8 cellular contexts compared by ENCODE assay signal in the genomic region with DNA sequence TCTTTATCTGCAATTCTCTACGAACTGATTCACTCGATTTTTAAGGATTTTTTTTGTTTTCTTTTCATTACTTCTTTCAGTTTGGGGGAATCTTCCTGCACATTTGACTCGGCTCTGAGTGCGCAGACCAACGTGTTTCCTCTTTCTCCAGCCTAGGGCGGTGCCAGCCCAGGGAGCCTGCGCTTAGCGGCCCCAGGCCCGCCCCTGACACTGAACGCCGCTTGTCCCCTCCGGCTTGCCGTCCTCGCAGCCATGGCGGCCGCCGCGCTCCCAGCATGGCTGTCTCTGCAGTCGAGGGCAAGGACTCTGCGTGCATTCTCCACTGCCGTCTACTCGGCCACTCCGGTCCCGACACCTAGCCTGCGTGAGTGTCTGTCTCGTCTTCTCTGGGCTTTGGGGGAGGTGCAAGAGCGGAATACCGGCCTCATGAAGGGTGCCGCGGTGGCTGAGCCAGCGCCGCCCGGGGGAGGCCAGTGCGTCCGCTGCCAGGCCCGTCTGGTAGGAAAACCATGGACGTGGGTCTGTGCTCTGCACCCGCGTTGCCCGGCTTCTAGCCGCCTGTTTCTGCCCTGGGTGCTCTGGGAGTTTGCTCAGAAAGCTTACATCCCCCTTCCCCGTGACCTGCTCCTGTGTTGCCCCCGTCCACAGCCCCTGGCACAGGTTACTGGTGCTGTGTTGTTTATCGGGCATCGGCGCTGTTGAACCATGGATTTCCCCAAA. TPM values are rescaled to one million over a fixed set of nuclear protein-coding genes. Genes with fewer than 3 reads are reported as not detected.
DNase-seq lines count a peak whose midpoint lies in the region; ATAC-seq, FAIRE-seq and TF ChIP-seq lines count a peak whose summit lies in the region.

A gene (plus strand): TSS at position 241 of the 720 bp plus-strand sequence. CDS start 12 bp downstream, at position 253.

- peak within 1 kb of the TSS; percentile 98 for H3K9ac ChIP-seq in keratinocyte (ENCODE audit: control insufficient read depth, extremely low read depth, insufficient read depth, low read length)

- H3K9me3 ChIP-seq in keratinocyte (ENCODE audit: control insufficient read depth, low read depth, low read length), result no peaks in the 10 kb centered on the region

- DNase-seq in AG09319 (ENCODE audit: extremely low read depth, low read depth), result peak; percentile 81
- peak; percentile 85 for DNase-seq in NCI-H345 treated with DMSO at 0.1 percent for 48 hours (lab: John Stamatoyannopoulos, UW; ENCODE audit: unreplicated experiment)
- peak; percentile 83 for DNase-seq in activated CD4-positive, CD25-positive, alpha-beta regulatory T cell treated with anti-CD3 and anti-CD28 coated beads, Interleukin-2, amount 50 U/mL, for 16 hours (ENCODE audit: low read depth, low spot score)
- peak; percentile 91 for DNase-seq in central memory CD4-positive, alpha-beta T cell
- peak; percentile 36 for DNase-seq in keratinocyte (ENCODE audit: low read depth, low spot score)
- peak; percentile 86 to 89 (median 87) for DNase-seq in stimulated activated CD4-positive, alpha-beta T cell treated with anti-CD3 and anti-CD28 coated beads, Interleukin-12 subunit alpha, Interleukin-12 subunit beta, amount 100 ng/mL, for 48 hours (ENCODE audit: low read depth in 2 of 3, low spot score in 1 of 3)

- H3K9me1 ChIP-seq in keratinocyte (ENCODE audit: control insufficient read depth, extremely low read depth, insufficient read depth, low read length), result no peaks in the 10 kb centered on the region

- TF ChIP-seq CTCF in AG09319 (IDR thresholded peaks at IDR 0.05; ENCODE audit: low read depth, low read length) (no peak), keratinocyte (optimal IDR thresholded peaks at IDR 0.05 in 1 of 3, IDR thresholded peaks at IDR 0.05 in 1 of 3, conservative IDR thresholded peaks at IDR 0.05 in 1 of 3; ENCODE audit: extremely low read depth in 1 of 3, insufficient read depth in 2 of 3, low read length in 3 of 3) (no peak)

- no peaks in the 10 kb centered on the region for H3K27me3 ChIP-seq in keratinocyte (ENCODE audit: control insufficient read depth, extremely low read depth, insufficient read depth, low read length)

- peak within 1 kb of the TSS; percentile 96 for H3K27ac ChIP-seq in keratinocyte (ENCODE audit: control insufficient read depth, insufficient read depth, low read length)

- peaks cover 3% of the 10 kb centered on the region for H4K20me1 ChIP-seq in keratinocyte (ENCODE audit: control insufficient read depth, extremely low read depth, insufficient read depth, low read length)

- FAIRE-seq in keratinocyte (lab: Jason Lieb, UNC), result peak; percentile 26

- H3K79me2 ChIP-seq in keratinocyte (ENCODE audit: control insufficient read depth, insufficient read depth, low read length), result peaks cover 50% of the 10 kb centered on the region

- peaks cover 2 to 14% of the 10 kb centered on the region in 2 experiments for H3K36me3 ChIP-seq in keratinocyte (ENCODE audit: control insufficient read depth in 2 of 2, extremely low read depth in 1 of 2, insufficient read depth in 2 of 2, low read length in 2 of 2)

- H3K4me1 ChIP-seq in keratinocyte (ENCODE audit: control insufficient read depth, extremely low read depth, insufficient read depth, low read length), result peaks cover 24% of the 10 kb centered on the region

- ATAC-seq in GM18909 (IDR thresholded peaks at IDR 0.05; ENCODE audit: poor library complexity, unreplicated experiment) (peak; percentile 95), HG03159 (IDR thresholded peaks at IDR 0.05; ENCODE audit: unreplicated experiment) (peak; percentile 95)

- dilution Hi-C loops in keratinocyte (cut with MboI; ENCODE audit: extremely low pct_ligation_motif_present, low sequenced_read_pairs), result no loop called here

- peak within 1 kb of the TSS; percentile 99 for H3K4me2 ChIP-seq in keratinocyte (ENCODE audit: control insufficient read depth, extremely low read depth, insufficient read depth, low read depth, low read length)

- peak within 1 kb of the TSS; percentile 80 to 93 (median 91) for H3K4me3 ChIP-seq in keratinocyte (ENCODE audit: control insufficient read depth in 2 of 3, extremely low read depth in 1 of 3, insufficient read depth in 2 of 3, low read depth in 1 of 3, low read length in 3 of 3)

- peak within 1 kb of the TSS; percentile 100 for H2AFZ ChIP-seq in keratinocyte (ENCODE audit: control insufficient read depth, low read length)

RNA-seq across cellular contexts. Expression of the gene that starts here (rescaled TPM):
- polyA plus RNA-seq in keratinocyte, result 34.8 to 76.0 TPM (median 60.1 TPM) in 3 replicates
- 27.2 TPM for polyA plus RNA-seq in keratinocyte (2011; ENCODE audit: low read depth)
- polyA plus RNA-seq in keratinocyte (2011; cell fraction: cytosol; rRNA removed), result 39.0 and 65.8 TPM in 2 replicates
- 30.0 and 39.3 TPM in 2 replicates for polyA plus RNA-seq in keratinocyte (2011; cell fraction: nucleus; rRNA removed)
- 32.8 and 39.2 TPM in 2 replicates for polyA plus RNA-seq in keratinocyte (2012; ENCODE audit: low replicate concordance)
- polyA minus RNA-seq in keratinocyte, result 3.7 to 25.3 TPM (median 12.1 TPM) in 3 replicates
- polyA minus RNA-seq in keratinocyte (2011; cell fraction: cytosol; rRNA and poly(A)+ RNA removed), result 31.3 TPM
- 8.0 and 15.3 TPM in 2 replicates for polyA minus RNA-seq in keratinocyte (2011; cell fraction: nucleus; rRNA and poly(A)+ RNA removed)

Comparison
In these comparisons a context has a peak if more than half of its experiments do, and no peak if none do; other contexts are left out.
1. Peak in every context shown above with its lines: DNase-seq, ATAC-seq, H3K4me3 ChIP-seq and H3K27ac ChIP-seq.
2. DNase-seq: peak in every context shown above with its lines; median percentile 91 in central memory CD4-positive, alpha-beta T cell; 87 in stimulated activated CD4-positive, alpha-beta T cell treated with anti-CD3 and anti-CD28 coated beads, Interleukin-12 subunit alpha, Interleukin-12 subunit beta, amount 100 ng/mL, for 48 hours; 85 in NCI-H345 treated with DMSO at 0.1 percent for 48 hours; 83 in activated CD4-positive, CD25-positive, alpha-beta regulatory T cell treated with anti-CD3 and anti-CD28 coated beads, Interleukin-2, amount 50 U/mL, for 16 hours; 81 in AG09319; 36 in keratinocyte.